In the genomic region with DNA sequence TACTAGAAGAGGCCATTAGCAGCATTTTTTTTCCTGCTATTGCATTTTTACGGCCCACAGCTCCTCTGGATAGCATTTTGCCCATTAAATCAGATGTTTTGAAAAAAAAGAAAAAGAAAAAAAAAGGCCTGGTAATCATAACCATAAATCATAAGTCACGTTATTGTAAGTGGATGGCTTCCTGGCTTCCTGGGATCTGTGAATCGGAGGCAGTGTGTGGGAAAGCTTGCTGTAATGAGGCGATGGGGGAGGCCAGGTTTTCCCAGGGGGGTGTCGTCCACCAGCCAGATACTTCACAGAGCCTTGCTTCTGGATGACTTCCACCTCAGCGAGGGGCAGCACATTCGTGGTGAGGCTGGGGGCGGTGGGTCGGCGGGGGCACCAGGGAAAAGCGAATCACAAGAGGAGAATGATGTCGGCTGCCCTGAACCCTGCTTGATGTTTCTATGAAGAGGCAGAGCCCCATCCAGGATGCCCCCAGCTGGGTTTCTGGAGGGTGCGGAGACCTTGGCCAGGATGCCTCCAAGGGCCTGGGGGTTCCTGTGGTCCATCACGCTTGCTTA, we compare ENCODE assay signal across 2 cellular contexts.
A peak's percentile ranks its signal among the peaks of the same experiment; 100 is the strongest.
TF ChIP-seq lines count a peak whose summit lies in the region.

No MANE protein-coding gene starts in this region.

TF ChIP-seq in HepG2, 621 proteins besides CTCF, POLR2A, EP300 and RAD21:
- no peak for TF ChIP-seq ATF1 (CRISPR knock-in tag; IDR thresholded peaks at IDR 0.05)
TF ChIP-seq in HepG2: peak in this region for 0.

TF ChIP-seq in neural cell, 6 proteins besides CTCF, POLR2A, EP300 and RAD21:
- TF ChIP-seq EZH2 (IDR thresholded peaks at IDR 0.05; ENCODE audit: borderline replicate concordance, insufficient read depth, low read length, poor library complexity, severe bottlenecking) = no peak
- TF ChIP-seq, protein P1, sequence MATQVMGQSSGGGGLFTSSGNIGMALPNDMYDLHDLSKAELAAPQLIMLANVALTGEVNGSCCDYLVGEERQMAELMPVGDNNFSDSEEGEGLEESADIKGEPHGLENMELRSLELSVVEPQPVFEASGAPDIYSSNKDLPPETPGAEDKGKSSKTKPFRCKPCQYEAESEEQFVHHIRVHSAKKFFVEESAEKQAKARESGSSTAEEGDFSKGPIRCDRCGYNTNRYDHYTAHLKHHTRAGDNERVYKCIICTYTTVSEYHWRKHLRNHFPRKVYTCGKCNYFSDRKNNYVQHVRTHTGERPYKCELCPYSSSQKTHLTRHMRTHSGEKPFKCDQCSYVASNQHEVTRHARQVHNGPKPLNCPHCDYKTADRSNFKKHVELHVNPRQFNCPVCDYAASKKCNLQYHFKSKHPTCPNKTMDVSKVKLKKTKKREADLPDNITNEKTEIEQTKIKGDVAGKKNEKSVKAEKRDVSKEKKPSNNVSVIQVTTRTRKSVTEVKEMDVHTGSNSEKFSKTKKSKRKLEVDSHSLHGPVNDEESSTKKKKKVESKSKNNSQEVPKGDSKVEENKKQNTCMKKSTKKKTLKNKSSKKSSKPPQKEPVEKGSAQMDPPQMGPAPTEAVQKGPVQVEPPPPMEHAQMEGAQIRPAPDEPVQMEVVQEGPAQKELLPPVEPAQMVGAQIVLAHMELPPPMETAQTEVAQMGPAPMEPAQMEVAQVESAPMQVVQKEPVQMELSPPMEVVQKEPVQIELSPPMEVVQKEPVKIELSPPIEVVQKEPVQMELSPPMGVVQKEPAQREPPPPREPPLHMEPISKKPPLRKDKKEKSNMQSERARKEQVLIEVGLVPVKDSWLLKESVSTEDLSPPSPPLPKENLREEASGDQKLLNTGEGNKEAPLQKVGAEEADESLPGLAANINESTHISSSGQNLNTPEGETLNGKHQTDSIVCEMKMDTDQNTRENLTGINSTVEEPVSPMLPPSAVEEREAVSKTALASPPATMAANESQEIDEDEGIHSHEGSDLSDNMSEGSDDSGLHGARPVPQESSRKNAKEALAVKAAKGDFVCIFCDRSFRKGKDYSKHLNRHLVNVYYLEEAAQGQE (IDR thresholded peaks at IDR 0.05; ENCODE audit: borderline replicate concordance) = peak; percentile 50
